1 cellular context compared by ENCODE assay signal in the genomic region with DNA sequence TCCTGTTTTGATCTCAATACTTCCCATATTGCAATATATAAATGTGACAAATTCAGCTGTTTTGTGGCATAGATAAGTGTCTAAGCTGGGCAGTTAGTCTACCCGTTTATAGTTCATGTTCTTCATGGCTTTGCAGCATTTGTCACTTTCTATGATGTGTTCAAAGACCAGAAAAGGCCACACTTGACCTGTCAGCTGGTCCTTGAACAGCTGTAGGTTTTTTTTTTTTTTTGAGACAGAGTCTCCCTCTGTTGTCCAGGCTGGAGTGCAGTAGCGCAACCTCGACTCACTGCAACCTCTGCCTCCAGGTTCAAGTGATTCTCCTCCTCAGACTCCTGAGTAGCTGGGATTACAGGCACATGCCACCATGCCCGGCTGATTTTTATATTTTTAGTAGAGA.
TF ChIP-seq lines count a peak whose summit lies in the region.

No MANE protein-coding gene starts in this region.

TF ChIP-seq in HCT116, 20 proteins besides CTCF, POLR2A, EP300 and RAD21 (continued from another document):
- TF ChIP-seq, protein P1, sequence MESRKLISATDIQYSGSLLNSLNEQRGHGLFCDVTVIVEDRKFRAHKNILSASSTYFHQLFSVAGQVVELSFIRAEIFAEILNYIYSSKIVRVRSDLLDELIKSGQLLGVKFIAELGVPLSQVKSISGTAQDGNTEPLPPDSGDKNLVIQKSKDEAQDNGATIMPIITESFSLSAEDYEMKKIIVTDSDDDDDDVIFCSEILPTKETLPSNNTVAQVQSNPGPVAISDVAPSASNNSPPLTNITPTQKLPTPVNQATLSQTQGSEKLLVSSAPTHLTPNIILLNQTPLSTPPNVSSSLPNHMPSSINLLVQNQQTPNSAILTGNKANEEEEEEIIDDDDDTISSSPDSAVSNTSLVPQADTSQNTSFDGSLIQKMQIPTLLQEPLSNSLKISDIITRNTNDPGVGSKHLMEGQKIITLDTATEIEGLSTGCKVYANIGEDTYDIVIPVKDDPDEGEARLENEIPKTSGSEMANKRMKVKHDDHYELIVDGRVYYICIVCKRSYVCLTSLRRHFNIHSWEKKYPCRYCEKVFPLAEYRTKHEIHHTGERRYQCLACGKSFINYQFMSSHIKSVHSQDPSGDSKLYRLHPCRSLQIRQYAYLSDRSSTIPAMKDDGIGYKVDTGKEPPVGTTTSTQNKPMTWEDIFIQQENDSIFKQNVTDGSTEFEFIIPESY (IDR thresholded peaks at IDR 0.05; ENCODE audit: extremely low read depth, insufficient replicate concordance, low read length): no peak
- TF ChIP-seq CEBPB (IDR thresholded peaks at IDR 0.05; ENCODE audit: low read depth) (no peak), TCF7L2 (IDR thresholded peaks at IDR 0.05; ENCODE audit: borderline replicate concordance, extremely low read depth, insufficient read depth, insufficient read length) (no peak), SP1 (IDR thresholded peaks at IDR 0.05; ENCODE audit: low read depth) (no peak), ELF1 (IDR thresholded peaks at IDR 0.05; ENCODE audit: borderline replicate concordance, low read depth) (no peak), SIN3A (IDR thresholded peaks at IDR 0.05; ENCODE audit: low read depth) (no peak)
- TF ChIP-seq, protein P2, sequence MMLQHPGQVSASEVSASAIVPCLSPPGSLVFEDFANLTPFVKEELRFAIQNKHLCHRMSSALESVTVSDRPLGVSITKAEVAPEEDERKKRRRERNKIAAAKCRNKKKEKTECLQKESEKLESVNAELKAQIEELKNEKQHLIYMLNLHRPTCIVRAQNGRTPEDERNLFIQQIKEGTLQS (IDR thresholded peaks at IDR 0.05): no peak
